13 cellular contexts compared by ENCODE assay signal in the genomic region with DNA sequence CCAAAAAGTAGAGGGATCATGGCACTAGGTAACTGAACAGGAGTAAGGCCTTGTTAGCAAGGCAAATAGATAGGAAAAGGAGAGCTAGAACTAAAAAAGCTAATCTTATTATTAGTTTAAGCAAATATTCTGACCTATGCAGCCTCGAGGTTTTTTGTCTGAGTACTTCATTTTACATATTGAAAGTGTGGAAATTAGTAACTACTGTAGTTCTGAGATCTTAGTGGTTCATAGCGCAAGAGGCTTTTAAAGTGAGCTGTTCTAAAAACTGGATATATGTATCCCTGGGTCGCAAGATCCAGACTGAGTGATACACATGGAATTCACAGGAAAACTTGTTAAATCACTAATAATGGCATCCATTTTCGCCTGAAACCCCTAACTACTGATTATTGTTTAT.
DNase-seq lines count a peak whose midpoint lies in the region; ATAC-seq and TF ChIP-seq lines count a peak whose summit lies in the region.
"Had no signal": no experiment of that assay in that cellular context is flagged by ENCODE, and none has a peak within 500 bp of the region (broad histone marks: within the 10 kb centered on the region; RNA-seq: fewer than 3 reads in every experiment).

No MANE protein-coding gene starts in this region.

- POLR2A ChIA-PET in activated B cell treated with CpG ODN at 0.5 μM for 24 hours (lab: Charles Lee) = interaction anchor here (0.6 to 3.4 kb wide), 13 partner anchors 16 to 418 kb away, joined by 3 to 24 read pairs (median 5); no protein-coding TSS in a partner anchor

- no peaks in the 10 kb centered on the region for H3K27me3 Mint-ChIP-seq in activated B cell treated with CpG ODN at 0.5 μM for 24 hours
- H3K27me3 Mint-ChIP-seq: activated T-cell treated with anti-CD3 and anti-CD28 coated beads, Interleukin-2, amount 50 U/mL, for 24 hours had no signal

- ATAC-seq in GM18508 (IDR thresholded peaks at IDR 0.05; ENCODE audit: insufficient read depth, unreplicated experiment) (peak; percentile 24), GM21447 (IDR thresholded peaks at IDR 0.05; ENCODE audit: unreplicated experiment) (peak; percentile 37), HG03060 (IDR thresholded peaks at IDR 0.05; ENCODE audit: low read depth, unreplicated experiment) (peak; percentile 32), activated B cell treated with CpG ODN at 0.5 μM for 24 hours (ENCODE audit: low read depth) (peak; percentile 37)
- ATAC-seq: left cardiac atrium; natural killer cell treated with Interleukin-12 subunit alpha and Interleukin-12 subunit beta and Interleukin-15 and Interleukin-18, amount 100 ng/mL, for 72 hours had no signal

- CTCF ChIA-PET in activated B cell treated with CpG ODN at 0.5 μM for 24 hours (lab: Charles Lee) = interaction anchor here (0.5 to 2.0 kb wide), 12 partner anchors 18 to 479 kb away, joined by 3 to 38 read pairs (median 4); no protein-coding TSS in a partner anchor

- DNase-seq in activated B cell treated with CpG ODN at 0.5 μM for 24 hours (no peak), NCI-H1105 (lab: John Stamatoyannopoulos, UW) (no peak), posterior vena cava (ENCODE audit: low spot score) (no peak), DMS53 (lab: John Stamatoyannopoulos, UW) (no peak), EL (no peak)
- DNase-seq: activated T-cell treated with anti-CD3 and anti-CD28 coated beads, Interleukin-2, amount 50 U/mL, for 24 hours; effector CD8-positive, alpha-beta T cell; left cardiac atrium; NCI-H187 had no signal

- no peaks in the 10 kb centered on the region for H3K9me3 Mint-ChIP-seq in activated B cell treated with CpG ODN at 0.5 μM for 24 hours
- H3K9me3 Mint-ChIP-seq: activated T-cell treated with anti-CD3 and anti-CD28 coated beads, Interleukin-2, amount 50 U/mL, for 24 hours; natural killer cell treated with Interleukin-12 subunit alpha and Interleukin-12 subunit beta and Interleukin-15 and Interleukin-18, amount 100 ng/mL, for 72 hours had no signal

- peak overlapping the region; percentile 69 for H3K4me3 Mint-ChIP-seq in activated B cell treated with CpG ODN at 0.5 μM for 24 hours
- H3K4me3 Mint-ChIP-seq: activated T-cell treated with anti-CD3 and anti-CD28 coated beads, Interleukin-2, amount 50 U/mL, for 24 hours; natural killer cell treated with Interleukin-12 subunit alpha and Interleukin-12 subunit beta and Interleukin-15 and Interleukin-18, amount 100 ng/mL, for 72 hours had no signal

- H3K27ac Mint-ChIP-seq in activated B cell treated with CpG ODN at 0.5 μM for 24 hours = peak overlapping the region; percentile 76
- H3K27ac Mint-ChIP-seq: activated T-cell treated with anti-CD3 and anti-CD28 coated beads, Interleukin-2, amount 50 U/mL, for 24 hours; natural killer cell treated with Interleukin-12 subunit alpha and Interleukin-12 subunit beta and Interleukin-15 and Interleukin-18, amount 100 ng/mL, for 72 hours had no signal

- intact Hi-C loops in activated B cell treated with CpG ODN at 0.5 μM for 24 hours (cut with micrococcal nuclease) = loop anchor here (1.0 to 5.0 kb wide), 7 partner anchors 56 to 476 kb away; no protein-coding TSS in a partner anchor
- intact Hi-C loops in posterior vena cava (cut with DNase I) = no loop called here

- no peak for TF ChIP-seq CTCF in activated B cell treated with CpG ODN at 0.5 μM for 24 hours (IDR thresholded peaks at IDR 0.05)

- H3K4me1 Mint-ChIP-seq in activated B cell treated with CpG ODN at 0.5 μM for 24 hours = peaks cover 65% of the 10 kb centered on the region

- peaks cover 4% of the 10 kb centered on the region for H3K36me3 Mint-ChIP-seq in activated B cell treated with CpG ODN at 0.5 μM for 24 hours (ENCODE audit: low read depth)
- H3K36me3 Mint-ChIP-seq: natural killer cell treated with Interleukin-12 subunit alpha and Interleukin-12 subunit beta and Interleukin-15 and Interleukin-18, amount 100 ng/mL, for 72 hours had no signal
